Comparison of ENCODE assay signal across 18 cellular contexts in genomic region chr1:116290085-116290670, GRCh38.
DNase-seq lines count a peak whose midpoint lies in the region; ATAC-seq, FAIRE-seq and TF ChIP-seq lines count a peak whose summit lies in the region.
"Had no signal": no experiment of that assay in that cellular context is flagged by ENCODE, and none has a peak within 500 bp of the region (broad histone marks: within the 10 kb centered on the region; RNA-seq: fewer than 3 reads in every experiment).

No MANE protein-coding gene starts in this region.

- no peaks in the 10 kb centered on the region for H3K9me3 ChIP-seq in HepG2 (ENCODE audit: low read length)
- H3K9me3 ChIP-seq in right lobe of liver: no peaks in the 10 kb centered on the region
- H3K9me3 ChIP-seq in body of pancreas: no peaks in the 10 kb centered on the region
- H3K9me3 ChIP-seq: upper lobe of left lung had no signal

- intact Hi-C loops in HepG2 (cut with micrococcal nuclease; ENCODE audit: unreplicated experiment) (no loop called here), right lobe of liver (cut with DNase I) (no loop called here), body of pancreas (cut with DNase I) (no loop called here)

- no peak for FAIRE-seq in HepG2 (lab: Jason Lieb, UNC)
- FAIRE-seq: A204.1 had no signal

- H3K9ac ChIP-seq in HepG2 (ENCODE audit: insufficient read depth, low read depth, low read length): no peak overlapping the region

- no peak overlapping the region for H3K4me3 ChIP-seq in HepG2 (replicated peaks in 1 of 3; ENCODE audit: insufficient read depth in 1 of 3, low read depth in 2 of 3, low read length in 3 of 3)
- H3K4me3 ChIP-seq in right lobe of liver: no peak overlapping the region
- H3K4me3 ChIP-seq in body of pancreas: no peak overlapping the region
- H3K4me3 ChIP-seq: GM23338, upper lobe of left lung had no signal

- TF ChIP-seq CTCF in HepG2 (CRISPR knock-in tag; IDR thresholded peaks at IDR 0.05) (no peak), right lobe of liver (IDR thresholded peaks at IDR 0.05) (no peak), body of pancreas (IDR thresholded peaks at IDR 0.05) (no peak)

- no TSS peak for BruUV-seq in HepG2 (replicated peaks; lab: Mats Ljungman, UMichigan)

- in situ Hi-C loops in HepG2 (cut with HindIII; ENCODE audit: extremely low pct_ligation_motif_present, low pct_unique_long_range_greater_than_20kb): no loop called here

- H4K20me1 ChIP-seq in HepG2 (ENCODE audit: insufficient read depth, low read length): no peaks in the 10 kb centered on the region

- 29% methylated on average over 3 of the region's 3 CpGs for WGBS in HepG2 (ENCODE audit: low lambda C conversion rate)
- WGBS in right lobe of liver (ENCODE audit: insufficient coverage, low coverage, low lambda C conversion rate, missing lambda C conversion rate): 80% methylated on average over 3 of the region's 3 CpGs
- 49 to 69% methylated on average over 3 of the region's 3 CpGs for WGBS in body of pancreas, 2 donors

- H3K36me3 ChIP-seq in HepG2 (replicated peaks in 1 of 2; ENCODE audit: control insufficient read depth in 1 of 2, insufficient read depth in 2 of 2, low read length in 2 of 2) (no peaks in the 10 kb centered on the region), right lobe of liver (no peaks in the 10 kb centered on the region), body of pancreas (replicated peaks in 1 of 2; ENCODE audit: insufficient read depth in 1 of 2, low read depth in 2 of 2) (no peaks in the 10 kb centered on the region)
- H3K36me3 ChIP-seq: upper lobe of left lung had no signal

- H2AFZ ChIP-seq in HepG2 (ENCODE audit: low read length): no peak overlapping the region
- H2AFZ ChIP-seq: GM23338 had no signal

- no peaks in the 10 kb centered on the region for H3K79me2 ChIP-seq in HepG2 (ENCODE audit: insufficient read depth, low read length)

- ATAC-seq in HepG2 (no peak), right lobe of liver (no peak), body of pancreas (no peak), HG03196 (IDR thresholded peaks at IDR 0.05; ENCODE audit: unreplicated experiment) (no peak)
- ATAC-seq: GM23338 had no signal

- POLR2A ChIA-PET in HepG2 (lab: Yijun Ruan, JAX): no interaction called here

- H3K27ac ChIP-seq in HepG2 (ENCODE audit: extremely low read length, insufficient read depth, low read length) (no peak overlapping the region), right lobe of liver (no peak overlapping the region), body of pancreas (peak overlapping the region; percentile 2 to 80 (median 68))
- H3K27ac ChIP-seq: upper lobe of left lung had no signal

- no peak overlapping the region for H3K4me2 ChIP-seq in HepG2 (ENCODE audit: low read depth, low read length)
- H3K4me2 ChIP-seq: GM23338 had no signal

- peaks cover 81% of the 10 kb centered on the region for H3K4me1 ChIP-seq in HepG2 (ENCODE audit: insufficient read depth, low read length)
- H3K4me1 ChIP-seq in right lobe of liver: peaks cover 0 to 28% (median 14%) of the 10 kb centered on the region in 4 donors
- peaks cover 65% of the 10 kb centered on the region for H3K4me1 ChIP-seq in body of pancreas

- CTCF ChIA-PET in HepG2 (lab: Yijun Ruan, JAX; ENCODE audit: low intra/inter-chr PET ratio, low total read pairs): no interaction called here

- no peak for TF ChIP-seq RAD21 in HepG2 (CRISPR knock-in tag; IDR thresholded peaks at IDR 0.05)

- DNase-seq in HepG2 (ENCODE audit: low spot score): no peak
- DNase-seq in right lobe of liver: no peak
- no peak for DNase-seq in body of pancreas
- peak; percentile 62 for DNase-seq in islet precursor cell
- DNase-seq in effector CD4-positive, alpha-beta T cell: no peak
- DNase-seq in cerebellar cortex (ENCODE audit: low spot score): no peak
- no peak for DNase-seq in stimulated activated CD4-positive, alpha-beta T cell treated with anti-CD3 and anti-CD28 coated beads, Interleukin-4, amount 100 ng/mL, for 1 hour
- DNase-seq: activated gamma-delta T cell, aorta, C1 segment of cervical spinal cord, DMS 273 treated with DMSO at 0.1 percent for 48 hours, mesendoderm, NCI-H187 treated with DMSO at 0.1 percent for 48 hours, NCI-H526, upper lobe of left lung had no signal

- TF ChIP-seq POLR2A in HepG2 (IDR thresholded peaks at IDR 0.05; ENCODE audit: insufficient read depth in 1 of 2, low read depth in 2 of 2, low read length in 2 of 2) (no peak), right lobe of liver (IDR thresholded peaks at IDR 0.05) (no peak), body of pancreas (IDR thresholded peaks at IDR 0.05) (no peak)

- H3K27me3 ChIP-seq in HepG2 (ENCODE audit: control insufficient read depth in 1 of 2, insufficient read depth in 2 of 2, low read length in 2 of 2) (peaks cover 0 to 47% of the 10 kb centered on the region in 2 experiments; a peak in 4 of 5 replicates), right lobe of liver (no peaks in the 10 kb centered on the region), body of pancreas (no peaks in the 10 kb centered on the region)
- H3K27me3 ChIP-seq: upper lobe of left lung had no signal

- TF ChIP-seq EP300 in HepG2 (IDR thresholded peaks at IDR 0.05; ENCODE audit: low read depth in 2 of 2, low read length in 2 of 2): no peak
- no peak for TF ChIP-seq EP300 in HepG2 (CRISPR knock-in tag; IDR thresholded peaks at IDR 0.05; ENCODE audit: borderline replicate concordance)

TF ChIP-seq in HepG2, 621 proteins besides CTCF, POLR2A, EP300 and RAD21 (continues in another document):
- TF ChIP-seq SOX13 (IDR thresholded peaks at IDR 0.05) (no peak), SOX13 (CRISPR knock-in tag; conservative IDR thresholded peaks at IDR 0.05 in 1 of 2, IDR thresholded peaks at IDR 0.05 in 1 of 2) (peak in 1 of 2 experiments; percentile 94; a peak in 2 of 4 replicates), FOXC1 (CRISPR knock-in tag; IDR thresholded peaks at IDR 0.05; ENCODE audit: borderline replicate concordance) (no peak), ARID5B (CRISPR knock-in tag; IDR thresholded peaks at IDR 0.05) (peak; percentile 63), RXRB (CRISPR knock-in tag; IDR thresholded peaks at IDR 0.05; ENCODE audit: borderline replicate concordance) (0 out of 2 replicates have a peak, but pooled peaks have one; percentile 29), ZNF629 (CRISPR knock-in tag; conservative IDR thresholded peaks at IDR 0.05) (no peak), BCL6 (CRISPR knock-in tag; IDR thresholded peaks at IDR 0.05) (peak; percentile 67; the same call in 1 of the 2 replicates), NR2F1 (CRISPR knock-in tag; IDR thresholded peaks at IDR 0.05) (peak in 1 of 2 experiments; percentile 38; a peak in 2 of 4 replicates), ZNF570 (CRISPR knock-in tag; IDR thresholded peaks at IDR 0.05; ENCODE audit: borderline replicate concordance) (no peak), ZNF816 (CRISPR knock-in tag; IDR thresholded peaks at IDR 0.05; ENCODE audit: borderline replicate concordance) (0 out of 2 replicates have a peak, but pooled peaks have one; percentile 23), POGK (CRISPR knock-in tag; conservative IDR thresholded peaks at IDR 0.05) (no peak), GATAD2A (CRISPR knock-in tag; IDR thresholded peaks at IDR 0.05) (peak; percentile 49; the same call in 1 of the 2 replicates), GTF2F1 (IDR thresholded peaks at IDR 0.05; ENCODE audit: low read length) (no peak), TFAP4 (IDR thresholded peaks at IDR 0.05; ENCODE audit: borderline replicate concordance, low read depth) (peak; percentile 79; the same call in 1 of the 2 replicates)

Comparison
In these comparisons a context has a peak if more than half of its experiments do, and no peak if none do; other contexts are left out.
1. H3K27ac ChIP-seq: peak in body of pancreas (4 of 4); none in HepG2 (single experiment) and right lobe of liver (0 of 3).